ENCODE assay signal across 23 cellular contexts in the genomic region with DNA sequence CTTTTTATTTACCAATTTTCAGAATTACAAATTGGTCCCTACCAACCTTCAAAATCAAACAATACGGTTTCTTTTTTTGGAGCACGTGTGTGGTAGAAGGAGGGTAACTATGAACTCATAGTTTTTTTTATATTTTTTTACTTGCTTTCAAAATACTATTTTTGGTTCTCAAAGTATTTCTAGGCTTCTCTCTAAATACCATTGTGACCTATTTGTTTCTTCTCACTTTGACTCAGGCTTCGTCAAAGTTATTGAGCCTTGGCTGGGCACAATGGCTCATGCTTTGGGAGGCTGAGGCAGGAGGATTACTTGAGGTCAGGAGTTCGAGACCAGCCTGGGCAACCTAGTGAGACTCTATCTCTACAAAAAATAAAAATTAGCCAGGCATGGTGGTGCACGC. TPM values are rescaled to one million over a fixed set of nuclear protein-coding genes. Genes with fewer than 3 reads are reported as not detected.
A peak's percentile ranks its signal among the peaks of the same experiment; 100 is the strongest.
DNase-seq lines count a peak whose midpoint lies in the region; ATAC-seq, FAIRE-seq and TF ChIP-seq lines count a peak whose summit lies in the region.
"Had no signal": no experiment of that assay in that cellular context is flagged by ENCODE, and none has a peak within 500 bp of the region (broad histone marks: within the 10 kb centered on the region; RNA-seq: fewer than 3 reads in every experiment).

No MANE protein-coding gene starts in this region.

- TF ChIP-seq CTCF in CD14-positive monocyte (IDR thresholded peaks at IDR 0.05) (no peak), RWPE1 (conservative IDR thresholded peaks at IDR 0.05; ENCODE audit: low read depth) (no peak), neutrophil (IDR thresholded peaks at IDR 0.05) (no peak), vagina (IDR thresholded peaks at IDR 0.05) (no peak)

- H3K27ac Mint-ChIP-seq in CD14-positive monocyte: peak overlapping the region in 4 of 7 donors; percentile 21 to 67 (median 52)
- H3K27ac Mint-ChIP-seq: CD4-positive, CD25-positive, alpha-beta regulatory T cell; CD8-positive, alpha-beta T cell; GM23338; HFFc6 had no signal

- FAIRE-seq in GM12891 (lab: Jason Lieb, UNC): no peak
- FAIRE-seq: A549, G401.6, GM12892, GM19239 had no signal

- H3K9me3 ChIP-seq in neutrophil (no peaks in the 10 kb centered on the region), vagina (no peaks in the 10 kb centered on the region)
- H3K9me3 ChIP-seq: A549; BE2C; BLaER1 treated with 17β-estradiol and CSF1 and Interleukin-3, amounts not matched to agents 10 nM and 100 nM; Caco-2; HAP-1 had no signal

- no peaks in the 10 kb centered on the region for H3K36me3 ChIP-seq in neutrophil
- H3K36me3 ChIP-seq in vagina: no peaks in the 10 kb centered on the region
- H3K36me3 ChIP-seq: BE2C; BLaER1 treated with 17β-estradiol and CSF1 and Interleukin-3, amounts not matched to agents 10 nM and 100 nM; HAP-1 had no signal

- H3K9me3 Mint-ChIP-seq in CD14-positive monocyte: no peaks in the 10 kb centered on the region
- H3K9me3 Mint-ChIP-seq: CD4-positive, CD25-positive, alpha-beta regulatory T cell; CD8-positive, alpha-beta T cell; GM23338; HFFc6 had no signal

- peaks cover 57% of the 10 kb centered on the region for H3K4me1 Mint-ChIP-seq in CD14-positive monocyte

- ATAC-seq in GM21360 (IDR thresholded peaks at IDR 0.05; ENCODE audit: unreplicated experiment): no peak
- ATAC-seq: A549; CD8-positive, alpha-beta T cell; GM23338 had no signal

- POLR2A ChIA-PET in RWPE1 (lab: Yijun Ruan, JAX; ENCODE audit: low non-redundant PET): no interaction called here

- H3K4me3 ChIP-seq in neutrophil (ENCODE audit: low read depth in 1 of 2, low read length in 1 of 2) (peak overlapping the region in 1 of 2 experiments; percentile 52), vagina (no peak overlapping the region)
- H3K4me3 ChIP-seq: A549; BLaER1 treated with 17β-estradiol and CSF1 and Interleukin-3, amounts not matched to agents 10 nM and 100 nM; GM23338; HAP-1 had no signal

- peak overlapping the region; percentile 86 for H3K27ac ChIP-seq in RWPE1
- H3K27ac ChIP-seq in neutrophil: peak overlapping the region; percentile 89
- no peak overlapping the region for H3K27ac ChIP-seq in vagina

- no peak for DNase-seq in CD14-positive monocyte (ENCODE audit: low spot score)
- no peak for DNase-seq in RWPE1 (ENCODE audit: low spot score)
- DNase-seq in GM12891 (ENCODE audit: insufficient read length, low spot score): no peak
- DNase-seq in vagina (ENCODE audit: extremely low spot score in 2 of 2): no peak
- DNase-seq: 8988T; ACHN; AML-193; BE2C; Caco-2; CD4-positive, CD25-positive, alpha-beta regulatory T cell; CD8-positive, alpha-beta T cell; DMS153; DND-41; HFFc6 had no signal

- peaks cover under 1 to 1% of the 10 kb centered on the region in 2 donors for H3K36me3 Mint-ChIP-seq in CD14-positive monocyte

- H3K4me1 ChIP-seq in neutrophil (ENCODE audit: control insufficient read depth in 1 of 2, insufficient read depth in 1 of 2, low read depth in 1 of 2, low read length in 1 of 2) (peaks cover 60 to 65% of the 10 kb centered on the region in 2 experiments), vagina (peaks cover 18% of the 10 kb centered on the region)
- H3K4me1 ChIP-seq: BE2C, Caco-2 had no signal

- CTCF ChIA-PET in RWPE1 (lab: Yijun Ruan, JAX): interaction anchor here (0.6 to 1.5 kb wide), 2 partner anchors 319 to 328 kb away, joined by 4 to 6 read pairs; no protein-coding TSS in a partner anchor

- H3K27me3 Mint-ChIP-seq in CD14-positive monocyte (ENCODE audit: low read depth in 3 of 3): peaks cover 0 to 2% (median 1%) of the 10 kb centered on the region in 3 donors
- H3K27me3 Mint-ChIP-seq: CD4-positive, CD25-positive, alpha-beta regulatory T cell had no signal

- H3K27me3 ChIP-seq in neutrophil (no peaks in the 10 kb centered on the region), vagina (no peaks in the 10 kb centered on the region)
- H3K27me3 ChIP-seq: BE2C; BLaER1 treated with 17β-estradiol and CSF1 and Interleukin-3, amounts not matched to agents 10 nM and 100 nM had no signal

- intact Hi-C loops in CD14-positive monocyte (cut with micrococcal nuclease): no loop called here
- intact Hi-C loops in vagina (cut with DNase I): no loop called here

- TF ChIP-seq POLR2A in GM12891 (IDR thresholded peaks at IDR 0.05; ENCODE audit: low read depth, low read length): no peak
- TF ChIP-seq POLR2A in vagina (IDR thresholded peaks at IDR 0.05): no peak

- no peak overlapping the region for H3K4me3 Mint-ChIP-seq in CD14-positive monocyte
- H3K4me3 Mint-ChIP-seq: CD4-positive, CD25-positive, alpha-beta regulatory T cell; CD8-positive, alpha-beta T cell; GM23338; HFFc6 had no signal

TF ChIP-seq in GM12891, 5 proteins besides CTCF, POLR2A, EP300 and RAD21:
- no peak for TF ChIP-seq TAF1 (IDR thresholded peaks at IDR 0.05; ENCODE audit: low read depth, low read length)

RNA-seq across cellular contexts. Expression of gene KIF27, which starts 11.6 kb away (rescaled TPM):
- 1 to 10 TPM in 1 of 2 donors, under 1 TPM in 1; 0.58 to 1.3 TPM for polyA plus RNA-seq in CD14-positive monocyte
- polyA plus RNA-seq in GM12891 (2012; ENCODE audit: low read depth, missing spikeins): 0.86 TPM
- 6.1 TPM for total RNA-seq in vagina

RNA-seq across cellular contexts. Expression of gene HNRNPK, which starts 47.2 kb away (rescaled TPM):
- 100 to 1,000 TPM; 645 to 743 TPM for polyA plus RNA-seq in CD14-positive monocyte
- polyA plus RNA-seq in GM12891 (2012; ENCODE audit: low read depth, missing spikeins): 467 TPM
- 409 TPM for total RNA-seq in vagina

RNA-seq across cellular contexts. Expression of gene RMI1, which starts 47.8 kb away (rescaled TPM):
- polyA plus RNA-seq in CD14-positive monocyte: 10 to 100 TPM in 1 of 2 donors, 1 to 10 TPM in 1; 5.3 to 11.5 TPM
- polyA plus RNA-seq in GM12891 (2012; ENCODE audit: low read depth, missing spikeins): 4.0 TPM
- total RNA-seq in vagina: 2.9 TPM
